ENCODE assay signal across 10 cellular contexts in genomic region chr2:168751104-168751768, GRCh38. TPM values are rescaled to one million over a fixed set of nuclear protein-coding genes. Genes with fewer than 3 reads are reported as not detected.
A peak's percentile ranks its signal among the peaks of the same experiment; 100 is the strongest.
DNase-seq lines count a peak whose midpoint lies in the region; ATAC-seq and TF ChIP-seq lines count a peak whose summit lies in the region.
"Had no signal": no experiment of that assay in that cellular context is flagged by ENCODE, and none has a peak within 500 bp of the region (broad histone marks: within the 10 kb centered on the region; RNA-seq: fewer than 3 reads in every experiment).

No MANE protein-coding gene starts in this region.

- H3K4me3 ChIP-seq in sigmoid colon, result no peak overlapping the region
- H3K4me3 ChIP-seq: BLaER1, SK-N-MC had no signal

- no peaks in the 10 kb centered on the region for H3K9me3 Mint-ChIP-seq in T-helper 1 cell treated with Interleukin-12 subunit alpha and Interleukin-12 subunit beta and Interleukin-4 antibody, amounts not matched to agents 30 μg/mL and 1 μg/mL, for 36 hours
- H3K9me3 Mint-ChIP-seq in stimulated activated memory B cell treated with anti-CD40 and anti-IgM and Interleukin-4, amounts not matched to agents 10 μg/mL and 1 μg/mL and 100 μg/mL, for 72 hours, result no peaks in the 10 kb centered on the region

- no peaks in the 10 kb centered on the region for H3K27me3 Mint-ChIP-seq in T-helper 1 cell treated with Interleukin-12 subunit alpha and Interleukin-12 subunit beta and Interleukin-4 antibody, amounts not matched to agents 30 μg/mL and 1 μg/mL, for 36 hours (ENCODE audit: low read depth)
- H3K27me3 Mint-ChIP-seq in stimulated activated memory B cell treated with anti-CD40 and anti-IgM and Interleukin-4, amounts not matched to agents 10 μg/mL and 1 μg/mL and 100 μg/mL, for 72 hours, result no peaks in the 10 kb centered on the region

- peak; percentile 27 for DNase-seq in activated gamma-delta T cell treated with Interleukin-2 at 50 U/mL for 16 hours
- DNase-seq in activated gamma-delta T cell (lab: John Stamatoyannopoulos, UW), result no peak
- no peak for DNase-seq in sciatic nerve (ENCODE audit: low spot score)
- no peak for DNase-seq in sigmoid colon
- DNase-seq in RPMI8226, result no peak

- H3K4me1 ChIP-seq in sigmoid colon, result no peaks in the 10 kb centered on the region

- no peak overlapping the region for H3K27ac ChIP-seq in sigmoid colon
- H3K27ac ChIP-seq: BLaER1, SK-N-MC had no signal

- no peak for TF ChIP-seq CTCF in sigmoid colon (IDR thresholded peaks at IDR 0.05)

- peak overlapping the region; percentile 1 for H3K4me3 Mint-ChIP-seq in T-helper 1 cell treated with Interleukin-12 subunit alpha and Interleukin-12 subunit beta and Interleukin-4 antibody, amounts not matched to agents 30 μg/mL and 1 μg/mL, for 36 hours
- no peak overlapping the region for H3K4me3 Mint-ChIP-seq in stimulated activated memory B cell treated with anti-CD40 and anti-IgM and Interleukin-4, amounts not matched to agents 10 μg/mL and 1 μg/mL and 100 μg/mL, for 72 hours

- peaks cover 32% of the 10 kb centered on the region for H3K4me1 Mint-ChIP-seq in T-helper 1 cell treated with Interleukin-12 subunit alpha and Interleukin-12 subunit beta and Interleukin-4 antibody, amounts not matched to agents 30 μg/mL and 1 μg/mL, for 36 hours (ENCODE audit: low read depth)
- H3K4me1 Mint-ChIP-seq in stimulated activated memory B cell treated with anti-CD40 and anti-IgM and Interleukin-4, amounts not matched to agents 10 μg/mL and 1 μg/mL and 100 μg/mL, for 72 hours, result no peaks in the 10 kb centered on the region

- intact Hi-C loops in sciatic nerve (cut with DNase I) (loop anchor here (10.0 kb wide), 1 partner anchor 406 kb away; no protein-coding TSS in a partner anchor), sigmoid colon (cut with DNase I) (no loop called here)

- H3K36me3 Mint-ChIP-seq in T-helper 1 cell treated with Interleukin-12 subunit alpha and Interleukin-12 subunit beta and Interleukin-4 antibody, amounts not matched to agents 30 μg/mL and 1 μg/mL, for 36 hours (ENCODE audit: low read depth), result peaks cover 5% of the 10 kb centered on the region
- H3K36me3 Mint-ChIP-seq in stimulated activated memory B cell treated with anti-CD40 and anti-IgM and Interleukin-4, amounts not matched to agents 10 μg/mL and 1 μg/mL and 100 μg/mL, for 72 hours, result no peaks in the 10 kb centered on the region

- TF ChIP-seq EP300 in sigmoid colon (IDR thresholded peaks at IDR 0.05), result no peak

- TF ChIP-seq POLR2A in sigmoid colon (IDR thresholded peaks at IDR 0.05), result no peak

- ATAC-seq in HG02623 (IDR thresholded peaks at IDR 0.05; ENCODE audit: unreplicated experiment) (peak; percentile 88), sciatic nerve (peak; percentile 73)
- ATAC-seq in stimulated activated memory B cell treated with anti-CD40 and anti-IgM and Interleukin-4, amounts not matched to agents 10 μg/mL and 1 μg/mL and 100 μg/mL, for 72 hours, result no peak

- H3K9me3 ChIP-seq in sigmoid colon, result no peaks in the 10 kb centered on the region
- H3K9me3 ChIP-seq: BLaER1 had no signal

- H3K27me3 ChIP-seq in sigmoid colon, result no peaks in the 10 kb centered on the region
- H3K27me3 ChIP-seq: BLaER1 had no signal

- H3K27ac Mint-ChIP-seq in T-helper 1 cell treated with Interleukin-12 subunit alpha and Interleukin-12 subunit beta and Interleukin-4 antibody, amounts not matched to agents 30 μg/mL and 1 μg/mL, for 36 hours, result peak overlapping the region; percentile 76
- H3K27ac Mint-ChIP-seq in stimulated activated memory B cell treated with anti-CD40 and anti-IgM and Interleukin-4, amounts not matched to agents 10 μg/mL and 1 μg/mL and 100 μg/mL, for 72 hours, result no peak overlapping the region

- no peaks in the 10 kb centered on the region for H3K36me3 ChIP-seq in sigmoid colon

RNA-seq across cellular contexts. Expression of gene NOSTRIN, which starts 51.2 kb away (rescaled TPM):
- total RNA-seq in sciatic nerve (36.2 TPM), sigmoid colon (10 to 100 TPM in 2 of 4 donors, 1 to 10 TPM in 2; 5.1 to 13.3 (median 9.2) TPM)
- polyA plus RNA-seq in sigmoid colon, result 10 to 100 TPM; 21.9 to 49.0 (median 39.0) TPM
